8 cellular contexts compared by ENCODE assay signal in the genomic region with DNA sequence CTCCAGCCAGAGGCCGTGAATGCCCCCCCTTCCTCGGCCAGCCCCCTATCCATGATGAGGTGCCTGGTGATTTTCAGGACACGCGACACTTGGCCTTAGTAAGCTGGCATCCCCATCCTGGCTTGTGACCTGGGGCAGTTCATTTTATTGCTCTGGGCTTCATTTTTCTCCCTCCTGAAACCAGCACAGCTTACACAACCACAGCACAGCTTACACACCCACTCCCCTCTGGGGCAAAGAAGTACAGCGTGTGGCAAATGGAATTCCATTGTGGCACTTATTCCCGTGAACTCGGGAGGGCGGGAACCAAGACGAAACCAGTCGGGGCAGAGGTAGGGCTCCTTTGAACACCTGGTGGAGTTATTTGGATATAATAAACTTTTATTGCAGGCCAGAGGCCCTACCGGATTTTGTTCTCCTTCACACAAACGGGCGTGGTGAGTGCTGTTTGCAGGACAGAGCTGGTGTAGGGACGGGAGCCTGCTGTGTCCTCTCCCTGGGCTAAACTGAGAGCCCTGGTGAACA. TPM values are rescaled to one million over a fixed set of nuclear protein-coding genes. Genes with fewer than 3 reads are reported as not detected.
DNase-seq lines count a peak whose midpoint lies in the region; ATAC-seq and TF ChIP-seq lines count a peak whose summit lies in the region.

No MANE protein-coding gene starts in this region.

- peaks cover 0 to 2% of the 10 kb centered on the region in 2 donors for H3K36me3 ChIP-seq in body of pancreas (replicated peaks in 1 of 2; ENCODE audit: insufficient read depth in 1 of 2, low read depth in 2 of 2)
- H3K36me3 ChIP-seq in transverse colon = no peaks in the 10 kb centered on the region
- no peaks in the 10 kb centered on the region for H3K36me3 ChIP-seq in neural progenitor cell

- in situ Hi-C loops in transverse colon (cut with MboI; ENCODE audit: low pct_ligation_motif_present in 1 of 4, low pct_unique_long_range_greater_than_20kb in 1 of 4, low sequenced_read_pairs in 3 of 4) = no loop called here

- no peak overlapping the region for H2AFZ ChIP-seq in neural progenitor cell (replicated peaks)

- H3K27me3 Mint-ChIP-seq in mesothelial cell of epicardium (ENCODE audit: low read depth) = no peaks in the 10 kb centered on the region
- peaks cover 7% of the 10 kb centered on the region for H3K27me3 Mint-ChIP-seq in neural progenitor cell (ENCODE audit: insufficient read depth, low read depth)

- peak; percentile 46 for TF ChIP-seq EP300 in transverse colon (IDR thresholded peaks at IDR 0.05; ENCODE audit: low read depth)

- peak overlapping the region; percentile 92 for H3K27ac Mint-ChIP-seq in mesothelial cell of epicardium
- no peak overlapping the region for H3K27ac Mint-ChIP-seq in neural progenitor cell

- H3K27me3 ChIP-seq in body of pancreas = no peaks in the 10 kb centered on the region
- H3K27me3 ChIP-seq in transverse colon = no peaks in the 10 kb centered on the region
- H3K27me3 ChIP-seq in neural progenitor cell = no peaks in the 10 kb centered on the region

- H3K4me3 ChIP-seq in body of pancreas = no peak overlapping the region
- H3K4me3 ChIP-seq in transverse colon = no peak overlapping the region
- no peak overlapping the region for H3K4me3 ChIP-seq in neural progenitor cell

- no peak overlapping the region for H3K4me2 ChIP-seq in neural progenitor cell

- peak in 1 of 3 donors; percentile 11 for TF ChIP-seq POLR2A in body of pancreas (IDR thresholded peaks at IDR 0.05)
- TF ChIP-seq POLR2A in transverse colon (IDR thresholded peaks at IDR 0.05) = peak; percentile 78

- intact Hi-C loops in body of pancreas (cut with DNase I) = no loop called here
- intact Hi-C loops in transverse colon (cut with DNase I; ENCODE audit: low total_unique reads) = no loop called here

- H3K27ac ChIP-seq in body of pancreas (peak overlapping the region; percentile 42 to 74 (median 70)), transverse colon (peak overlapping the region; percentile 93 to 97 (median 95)), neural progenitor cell (no peak overlapping the region)

- H3K9me3 ChIP-seq in body of pancreas (no peaks in the 10 kb centered on the region), transverse colon (no peaks in the 10 kb centered on the region), neural progenitor cell (ENCODE audit: low read depth) (no peaks in the 10 kb centered on the region)

- peaks cover 51% of the 10 kb centered on the region for H3K4me1 Mint-ChIP-seq in mesothelial cell of epicardium
- peaks cover 76% of the 10 kb centered on the region for H3K4me1 Mint-ChIP-seq in neural progenitor cell

- H3K36me3 Mint-ChIP-seq in mesothelial cell of epicardium (no peaks in the 10 kb centered on the region), neural progenitor cell (no peaks in the 10 kb centered on the region)

- DNase-seq in SIG-M5 treated with dmso at 0.1 percent for 504 hours (lab: John Stamatoyannopoulos, UW; ENCODE audit: unreplicated experiment) = peak; percentile 35
- no peak for DNase-seq in SIG-M5 (lab: John Stamatoyannopoulos, UW)
- DNase-seq in body of pancreas = peak in 3 of 4 donors; percentile 21 to 45 (median 27)
- no peak for DNase-seq in mesothelial cell of epicardium (ENCODE audit: low spot score in 2 of 2, unreplicated experiment in 2 of 2)
- DNase-seq in transverse colon = peak; percentile 89
- no peak for DNase-seq in activated effector memory CD4-positive, alpha-beta T cell treated with anti-CD3 and anti-CD28 coated beads, Interleukin-2, amount 50 U/mL, for 16 hours
- DNase-seq in NCI-H2196 (lab: John Stamatoyannopoulos, UW; ENCODE audit: unreplicated experiment) = no peak
- DNase-seq in neural progenitor cell (ENCODE audit: low spot score) = no peak

- no peaks in the 10 kb centered on the region for H3K79me2 ChIP-seq in neural progenitor cell (ENCODE audit: low read depth)

- peaks cover 6% of the 10 kb centered on the region for H3F3A ChIP-seq in neural progenitor cell (ENCODE audit: low read depth)

- H3K9ac ChIP-seq in neural progenitor cell = no peak overlapping the region

- WGBS in body of pancreas, 2 donors = 68 to 72% methylated on average over 14 of the region's 14 CpGs
- 28 to 40% methylated on average over 3 to 14 of the region's 14 CpGs for WGBS in transverse colon (ENCODE audit: low coverage in 1 of 2), 2 donors

- ATAC-seq in body of pancreas = peak; percentile 5

- no peaks in the 10 kb centered on the region for H4K20me1 ChIP-seq in neural progenitor cell (ENCODE audit: low read depth)

- H3K4me3 Mint-ChIP-seq in mesothelial cell of epicardium (no peak overlapping the region), neural progenitor cell (no peak overlapping the region)

- TF ChIP-seq CTCF in body of pancreas (IDR thresholded peaks at IDR 0.05) (no peak), mesothelial cell of epicardium (IDR thresholded peaks at IDR 0.05; ENCODE audit: unreplicated experiment) (no peak), transverse colon (IDR thresholded peaks at IDR 0.05) (no peak), neural progenitor cell (IDR thresholded peaks at IDR 0.05) (no peak)

- H3K9me3 Mint-ChIP-seq in mesothelial cell of epicardium = no peaks in the 10 kb centered on the region
- H3K9me3 Mint-ChIP-seq in neural progenitor cell = no peaks in the 10 kb centered on the region

- H3K4me1 ChIP-seq in body of pancreas (peaks cover 74% of the 10 kb centered on the region), transverse colon (peaks cover 94 to 100% (median 100%) of the 10 kb centered on the region in 4 donors), neural progenitor cell (peaks cover 41% of the 10 kb centered on the region)

RNA-seq across cellular contexts. Expression of a gene that starts 29.1 kb away (rescaled TPM):
- 10 to 100 TPM; 66.6 to 91.3 TPM for total RNA-seq in body of pancreas
- 20.0 to 22.6 TPM (median 22.3 TPM) in 3 replicates for total RNA-seq in mesothelial cell of epicardium
- 100 to 1,000 TPM; 207 to 668 (median 481) TPM for total RNA-seq in transverse colon
- total RNA-seq in neural progenitor cell (ENCODE audit: low replicate concordance) = 3.1 and 3.6 TPM in 2 replicates

Comparison
In these comparisons a context has a peak if more than half of its experiments do, and no peak if none do; other contexts are left out.
1. DNase-seq: peak in SIG-M5 treated with dmso at 0.1 percent for 504 hours (single experiment), body of pancreas (3 of 4) and transverse colon (single experiment); none in SIG-M5 (single experiment), mesothelial cell of epicardium (0 of 2), activated effector memory CD4-positive, alpha-beta T cell treated with anti-CD3 and anti-CD28 coated beads, Interleukin-2, amount 50 U/mL, for 16 hours (single experiment), NCI-H2196 (single experiment) and neural progenitor cell (single experiment).